ENCODE assay signal across 8 cellular contexts in the genomic region with DNA sequence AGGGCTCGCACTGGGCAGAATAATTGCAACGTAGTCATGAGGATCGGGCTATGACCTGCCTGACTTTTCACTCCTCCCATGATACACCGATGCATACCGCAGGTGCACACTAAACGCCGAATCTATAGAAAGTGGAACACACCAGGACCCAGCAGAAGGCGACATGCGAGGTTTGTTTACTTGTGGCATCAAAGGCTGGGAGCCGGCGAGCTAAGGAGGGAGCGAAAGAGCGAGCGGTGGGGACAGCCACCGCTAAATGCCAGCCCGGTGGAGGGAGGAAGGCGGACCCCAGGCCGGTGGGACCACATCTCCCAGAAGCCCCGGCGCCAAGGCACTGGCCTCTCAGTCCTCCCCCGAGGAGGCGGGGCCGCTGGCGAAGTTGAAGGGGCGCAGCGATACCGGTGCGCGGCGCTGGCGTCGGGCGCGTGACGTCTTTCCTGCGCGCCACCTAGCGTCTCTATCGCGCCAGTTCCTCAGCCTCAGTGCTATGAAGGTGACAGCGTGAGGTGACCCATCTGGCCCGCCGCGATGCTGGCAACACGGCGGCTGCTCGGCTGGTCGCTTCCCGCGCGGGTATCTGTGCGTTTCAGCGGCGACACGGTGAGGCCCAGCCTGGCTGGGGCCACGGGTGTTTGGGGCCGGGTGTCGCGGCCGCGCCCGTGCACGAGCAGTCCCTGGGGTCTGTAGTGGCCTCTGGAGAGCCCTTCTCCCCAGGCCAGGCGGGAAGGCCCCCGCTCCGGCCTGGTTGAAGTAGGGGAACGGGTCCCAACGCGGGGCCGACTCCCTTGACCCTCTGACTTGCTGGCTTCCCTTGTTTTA. TPM values are rescaled to one million over a fixed set of nuclear protein-coding genes. Genes with fewer than 3 reads are reported as not detected.
A peak's percentile ranks its signal among the peaks of the same experiment; 100 is the strongest.
DNase-seq lines count a peak whose midpoint lies in the region; ATAC-seq and TF ChIP-seq lines count a peak whose summit lies in the region.

A gene (plus strand): TSS at position 460 of the 819 bp plus-strand sequence. CDS start 69 bp downstream, at position 529.

- H3K36me3 ChIP-seq in GM23248 (ENCODE audit: low read depth), result no peaks in the 10 kb centered on the region; the same call in 1 of the 2 replicates
- H3K36me3 ChIP-seq in fibroblast of lung (ENCODE audit: control insufficient read depth, insufficient read depth, low read length), result peaks cover 12% of the 10 kb centered on the region

- H3K9me3 Mint-ChIP-seq in activated T-helper 17 cell treated with anti-CD3 and anti-CD28 coated beads, Interleukin-2, amount 50 U/mL, for 72 hours, result no peaks in the 10 kb centered on the region
- no peaks in the 10 kb centered on the region for H3K9me3 Mint-ChIP-seq in natural killer cell treated with Interleukin-12 subunit alpha and Interleukin-12 subunit beta and Interleukin-15 and Interleukin-18, amount 100 ng/mL, for 72 hours

- ATAC-seq in activated T-helper 17 cell treated with anti-CD3 and anti-CD28 coated beads, Interleukin-2, amount 50 U/mL, for 72 hours (replicated peaks), result peak; percentile 98
- peak; percentile 99 for ATAC-seq in natural killer cell treated with Interleukin-12 subunit alpha and Interleukin-12 subunit beta and Interleukin-15 and Interleukin-18, amount 100 ng/mL, for 72 hours
- ATAC-seq in stimulated activated naive CD8-positive, alpha-beta T cell treated with anti-CD3 and anti-CD28 coated beads, Interleukin-15, Interleukin-2, amounts not matched to agents 100 U/mL and 50 U/mL, for 24 hours, result peak; percentile 99

- H3K4me3 Mint-ChIP-seq in activated T-helper 17 cell treated with anti-CD3 and anti-CD28 coated beads, Interleukin-2, amount 50 U/mL, for 72 hours, result peak within 1 kb of the TSS; percentile 89
- H3K4me3 Mint-ChIP-seq in natural killer cell treated with Interleukin-12 subunit alpha and Interleukin-12 subunit beta and Interleukin-15 and Interleukin-18, amount 100 ng/mL, for 72 hours, result peak within 1 kb of the TSS; percentile 96

- H3K27ac Mint-ChIP-seq in activated T-helper 17 cell treated with anti-CD3 and anti-CD28 coated beads, Interleukin-2, amount 50 U/mL, for 72 hours, result peak within 1 kb of the TSS; percentile 82
- peak within 1 kb of the TSS; percentile 74 to 92 for H3K27ac Mint-ChIP-seq in natural killer cell treated with Interleukin-12 subunit alpha and Interleukin-12 subunit beta and Interleukin-15 and Interleukin-18, amount 100 ng/mL, for 72 hours

- H3K9me2 ChIP-seq in GM23248 (ENCODE audit: insufficient read depth), result no peaks in the 10 kb centered on the region

- H3K4me2 ChIP-seq in GM23248 (ENCODE audit: unreplicated experiment) (peak within 1 kb of the TSS; percentile 74), fibroblast of lung (ENCODE audit: extremely low read depth, insufficient read depth, low read length) (peak within 1 kb of the TSS; percentile 99)

- in situ Hi-C loops in GM23248 (cut with MboI), result no loop called here

- peaks cover 5% of the 10 kb centered on the region for H3K4me1 Mint-ChIP-seq in activated T-helper 17 cell treated with anti-CD3 and anti-CD28 coated beads, Interleukin-2, amount 50 U/mL, for 72 hours
- H3K4me1 Mint-ChIP-seq in natural killer cell treated with Interleukin-12 subunit alpha and Interleukin-12 subunit beta and Interleukin-15 and Interleukin-18, amount 100 ng/mL, for 72 hours (ENCODE audit: low read depth in 2 of 2), result peaks cover 14 to 21% of the 10 kb centered on the region in 2 donors

- H3K9ac ChIP-seq in GM23248 (peak within 1 kb of the TSS; percentile 92), fibroblast of lung (ENCODE audit: insufficient read depth, low read length) (peak within 1 kb of the TSS; percentile 96)

- H3K4me1 ChIP-seq in GM23248 (ENCODE audit: insufficient read depth) (peaks cover 5% of the 10 kb centered on the region; the same call in 1 of the 2 replicates), fibroblast of lung (ENCODE audit: control insufficient read depth, extremely low read depth, insufficient read depth, low read length) (peaks cover 12% of the 10 kb centered on the region)

- H3K4me3 ChIP-seq in GM23248 (peak within 1 kb of the TSS; percentile 91), fibroblast of lung (replicated peaks in 1 of 4; ENCODE audit: control extremely low read depth in 1 of 4, insufficient read depth in 1 of 4, low read depth in 3 of 4, low read length in 4 of 4) (peak within 1 kb of the TSS; percentile 85 to 100 (median 96))

- DNase-seq in EH (ENCODE audit: low read depth), result peak; percentile 93
- DNase-seq in GM23248, result peak; percentile 97
- peak; percentile 100 for DNase-seq in RPMI8226
- DNase-seq in fibroblast of lung (ENCODE audit: low read depth in 2 of 2), result peak; percentile 89 to 90
- DNase-seq in natural killer cell treated with Interleukin-12 subunit alpha and Interleukin-12 subunit beta and Interleukin-15 and Interleukin-18, amount 100 ng/mL, for 72 hours (ENCODE audit: low spot score), result peak; percentile 97
- peak; percentile 98 for DNase-seq in stimulated activated naive CD8-positive, alpha-beta T cell treated with anti-CD3 and anti-CD28 coated beads, Interleukin-15, Interleukin-2, amounts not matched to agents 100 U/mL and 50 U/mL, for 24 hours

- H3K36me3 Mint-ChIP-seq in activated T-helper 17 cell treated with anti-CD3 and anti-CD28 coated beads, Interleukin-2, amount 50 U/mL, for 72 hours (ENCODE audit: low read depth), result peaks cover 32% of the 10 kb centered on the region
- H3K36me3 Mint-ChIP-seq in natural killer cell treated with Interleukin-12 subunit alpha and Interleukin-12 subunit beta and Interleukin-15 and Interleukin-18, amount 100 ng/mL, for 72 hours, result peaks cover 5% of the 10 kb centered on the region

- H3K79me2 ChIP-seq in GM23248 (ENCODE audit: insufficient read depth) (peaks cover 22% of the 10 kb centered on the region), fibroblast of lung (ENCODE audit: control insufficient read depth, insufficient read depth, low read length) (peaks cover 9% of the 10 kb centered on the region)

- TF ChIP-seq CTCF in LNCAP (IDR thresholded peaks at IDR 0.05) (peak; percentile 58), fibroblast of lung (conservative IDR thresholded peaks at IDR 0.05 in 1 of 2, IDR thresholded peaks at IDR 0.05 in 1 of 2; ENCODE audit: low read depth in 1 of 2, low read length in 2 of 2) (peak; percentile 21 to 31)

- WGBS in GM23248 (ENCODE audit: low coverage in 1 of 2, low lambda C conversion rate in 2 of 2, missing lambda C conversion rate in 2 of 2), 2 experiments, result 1% methylated on average over 65 to 68 of the region's 70 CpGs

- no peaks in the 10 kb centered on the region for H4K20me1 ChIP-seq in GM23248 (ENCODE audit: insufficient read depth)
- no peaks in the 10 kb centered on the region for H4K20me1 ChIP-seq in fibroblast of lung (ENCODE audit: control insufficient read depth, extremely low read depth, insufficient read depth, low read length)

- peaks cover 4% of the 10 kb centered on the region for H3K27me3 Mint-ChIP-seq in activated T-helper 17 cell treated with anti-CD3 and anti-CD28 coated beads, Interleukin-2, amount 50 U/mL, for 72 hours
- H3K27me3 Mint-ChIP-seq in natural killer cell treated with Interleukin-12 subunit alpha and Interleukin-12 subunit beta and Interleukin-15 and Interleukin-18, amount 100 ng/mL, for 72 hours, result no peaks in the 10 kb centered on the region

- H3F3A ChIP-seq in GM23248 (ENCODE audit: insufficient read depth), result no peaks in the 10 kb centered on the region

- peak within 1 kb of the TSS; percentile 3; the same call in 1 of the 2 replicates for H3K27ac ChIP-seq in GM23248
- H3K27ac ChIP-seq in fibroblast of lung (ENCODE audit: insufficient read depth, low read length), result peak within 1 kb of the TSS; percentile 90

- H3K27me3 ChIP-seq in GM23248 (replicated peaks; ENCODE audit: insufficient read depth) (no peaks in the 10 kb centered on the region), fibroblast of lung (ENCODE audit: control insufficient read depth, insufficient read depth, low read length) (no peaks in the 10 kb centered on the region)

- H2AFZ ChIP-seq in GM23248, result peak within 1 kb of the TSS; percentile 96
- peak within 1 kb of the TSS; percentile 83 for H2AFZ ChIP-seq in fibroblast of lung (ENCODE audit: low read length)

- H3K9me3 ChIP-seq in GM23248 (ENCODE audit: low read depth) (no peaks in the 10 kb centered on the region), fibroblast of lung (ENCODE audit: control insufficient read depth, insufficient read depth, low read depth, low read length) (no peaks in the 10 kb centered on the region)

RNA-seq across cellular contexts. Expression of the gene that starts here (rescaled TPM):
- 168 and 209 TPM in 2 replicates for total RNA-seq in GM23248 (2014; rRNA removed; shearing (Covaris generic))
- 136 TPM in 2 replicates for polyA plus RNA-seq in GM23248 (2016; fragmentation: Nextera tagmentation; extraction: Ambion mirVana)
- 100 to 1,000 TPM; 160 to 238 TPM for total RNA-seq in activated T-helper 17 cell treated with anti-CD3 and anti-CD28 coated beads, Interleukin-2, amount 50 U/mL, for 72 hours
- total RNA-seq in fibroblast of lung, result 153 and 171 TPM in 2 replicates
- polyA plus RNA-seq in fibroblast of lung, result 64.9 and 77.5 TPM in 2 replicates
- 133 and 160 TPM in 2 replicates for polyA plus RNA-seq in fibroblast of lung (2012)
- 110 and 157 TPM in 2 replicates for polyA minus RNA-seq in fibroblast of lung (ENCODE audit: low replicate concordance)
- 100 to 1,000 TPM; 246 to 381 TPM for total RNA-seq in natural killer cell treated with Interleukin-12 subunit alpha and Interleukin-12 subunit beta and Interleukin-15 and Interleukin-18, amount 100 ng/mL, for 72 hours

Comparison
In these comparisons a context has a peak if more than half of its experiments do, and no peak if none do; other contexts are left out.
1. Peak in every context shown above with its lines: DNase-seq, ATAC-seq, H3K4me3 ChIP-seq and H3K27ac ChIP-seq.